ENCODE assay signal across 2 cellular contexts in genomic region chr15:65088643-65089021, GRCh38.
TF ChIP-seq lines count a peak whose summit lies in the region.

No MANE protein-coding gene starts in this region.

TF ChIP-seq in HepG2, 621 proteins besides CTCF, POLR2A, EP300 and RAD21 (continues in another document):
- TF ChIP-seq, protein P1, sequence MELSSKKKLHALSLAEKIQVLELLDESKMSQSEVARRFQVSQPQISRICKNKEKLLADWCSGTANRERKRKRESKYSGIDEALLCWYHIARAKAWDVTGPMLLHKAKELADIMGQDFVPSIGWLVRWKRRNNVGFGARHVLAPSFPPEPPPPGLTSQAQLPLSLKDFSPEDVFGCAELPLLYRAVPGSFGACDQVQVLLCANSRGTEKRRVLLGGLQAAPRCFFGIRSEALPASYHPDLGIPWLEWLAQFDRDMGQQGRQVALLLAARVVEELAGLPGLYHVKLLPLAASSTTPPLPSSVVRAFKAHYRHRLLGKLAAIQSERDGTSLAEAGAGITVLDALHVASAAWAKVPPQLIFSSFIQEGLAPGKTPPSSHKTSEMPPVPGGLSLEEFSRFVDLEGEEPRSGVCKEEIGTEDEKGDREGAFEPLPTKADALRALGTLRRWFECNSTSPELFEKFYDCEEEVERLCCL (CRISPR knock-in tag; IDR thresholded peaks at IDR 0.05; ENCODE audit: borderline replicate concordance) = no peak
- TF ChIP-seq ZNF354B (CRISPR knock-in tag; IDR thresholded peaks at IDR 0.05) (no peak), JUNB (CRISPR knock-in tag; IDR thresholded peaks at IDR 0.05; ENCODE audit: borderline replicate concordance) (no peak), ZNF224 (CRISPR knock-in tag; IDR thresholded peaks at IDR 0.05) (no peak), MED13 (CRISPR knock-in tag; IDR thresholded peaks at IDR 0.05) (no peak), JDP2 (CRISPR knock-in tag; IDR thresholded peaks at IDR 0.05; ENCODE audit: borderline replicate concordance) (no peak), ATF2 (CRISPR knock-in tag; IDR thresholded peaks at IDR 0.05) (no peak), NR3C1 (CRISPR knock-in tag; IDR thresholded peaks at IDR 0.05) (no peak), GATAD1 (CRISPR knock-in tag; IDR thresholded peaks at IDR 0.05) (no peak), ATF7-NPFF (CRISPR knock-in tag; IDR thresholded peaks at IDR 0.05; ENCODE audit: low read depth) (no peak), JUN (CRISPR knock-in tag; IDR thresholded peaks at IDR 0.05) (no peak), ZBTB2 (CRISPR knock-in tag; IDR thresholded peaks at IDR 0.05; ENCODE audit: low read depth) (no peak), ATF7 (IDR thresholded peaks at IDR 0.05) (no peak), ATF7 (CRISPR knock-in tag; IDR thresholded peaks at IDR 0.05) (no peak), ZNF263 (CRISPR knock-in tag; IDR thresholded peaks at IDR 0.05) (0 out of 2 replicates have a peak, but pooled peaks have one; percentile 26), ZNF430 (CRISPR knock-in tag; IDR thresholded peaks at IDR 0.05) (no peak), ZNF407 (CRISPR knock-in tag; IDR thresholded peaks at IDR 0.05; ENCODE audit: not compliant biosample characterization) (no peak)

TF ChIP-seq in HEK293T, 16 proteins besides CTCF, POLR2A, EP300 and RAD21:
- TF ChIP-seq ARNT (IDR thresholded peaks at IDR 0.05) = no peak
- TF ChIP-seq ELF4 (IDR thresholded peaks at IDR 0.05) = no peak
- no peak for TF ChIP-seq NFRKB (IDR thresholded peaks at IDR 0.05)
- no peak for TF ChIP-seq FOXK2 (IDR thresholded peaks at IDR 0.05)
- TF ChIP-seq CTBP1 (IDR thresholded peaks at IDR 0.05; ENCODE audit: borderline replicate concordance) = no peak
- TF ChIP-seq LEF1 (IDR thresholded peaks at IDR 0.05; ENCODE audit: borderline replicate concordance) = no peak
- no peak for TF ChIP-seq SP1 (IDR thresholded peaks at IDR 0.05)
- TF ChIP-seq SUZ12 (IDR thresholded peaks at IDR 0.05) = no peak
- no peak for TF ChIP-seq TARDBP (IDR thresholded peaks at IDR 0.05)
- no peak for TF ChIP-seq HDGF (IDR thresholded peaks at IDR 0.05; ENCODE audit: borderline replicate concordance)
- no peak for TF ChIP-seq BHLHE40 (IDR thresholded peaks at IDR 0.05; ENCODE audit: borderline replicate concordance)
- no peak for TF ChIP-seq L3MBTL2 (conservative IDR thresholded peaks at IDR 0.05)
- no peak for TF ChIP-seq FOXA1 (IDR thresholded peaks at IDR 0.05)
- TF ChIP-seq ZNF384 (IDR thresholded peaks at IDR 0.05) = no peak
- TF ChIP-seq FOXM1 (IDR thresholded peaks at IDR 0.05; ENCODE audit: borderline replicate concordance) = no peak
- TF ChIP-seq PKNOX1 (IDR thresholded peaks at IDR 0.05) = no peak
